ENCODE assay signal across 8 cellular contexts in genomic region chr17:77836557-77837041, GRCh38.
A peak's percentile ranks its signal among the peaks of the same experiment; 100 is the strongest.
DNase-seq lines count a peak whose midpoint lies in the region; ATAC-seq lines count a peak whose summit lies in the region.

No MANE protein-coding gene starts in this region.

- no peak for ATAC-seq in GM18498 (IDR thresholded peaks at IDR 0.05; ENCODE audit: unreplicated experiment)

- DNase-seq in NCI-H82 (lab: John Stamatoyannopoulos, UW) (peak; percentile 49), NCI-H82 treated with DMSO at 0.1 percent for 48 hours (lab: John Stamatoyannopoulos, UW; ENCODE audit: unreplicated experiment) (no peak), RPMI8226 (peak; percentile 70), renal cortical epithelial cell (ENCODE audit: low read depth) (peak; percentile 68), iPS-NIHi7 (ENCODE audit: extremely low spot score) (no peak), NCI-H1436 treated with DMSO at 0.1 percent for 48 hours (lab: John Stamatoyannopoulos, UW) (no peak)
- peak; percentile 27 for DNase-seq in central memory CD4-positive, alpha-beta T cell

Comparison
In these comparisons a context has a peak if more than half of its experiments do, and no peak if none do; other contexts are left out.
1. DNase-seq: peak in NCI-H82 (single experiment), RPMI8226 (single experiment), central memory CD4-positive, alpha-beta T cell (single experiment) and renal cortical epithelial cell (single experiment); none in NCI-H82 treated with DMSO at 0.1 percent for 48 hours (single experiment), iPS-NIHi7 (single experiment) and NCI-H1436 treated with DMSO at 0.1 percent for 48 hours (single experiment).